ENCODE assay signal across 8 cellular contexts in the genomic region with DNA sequence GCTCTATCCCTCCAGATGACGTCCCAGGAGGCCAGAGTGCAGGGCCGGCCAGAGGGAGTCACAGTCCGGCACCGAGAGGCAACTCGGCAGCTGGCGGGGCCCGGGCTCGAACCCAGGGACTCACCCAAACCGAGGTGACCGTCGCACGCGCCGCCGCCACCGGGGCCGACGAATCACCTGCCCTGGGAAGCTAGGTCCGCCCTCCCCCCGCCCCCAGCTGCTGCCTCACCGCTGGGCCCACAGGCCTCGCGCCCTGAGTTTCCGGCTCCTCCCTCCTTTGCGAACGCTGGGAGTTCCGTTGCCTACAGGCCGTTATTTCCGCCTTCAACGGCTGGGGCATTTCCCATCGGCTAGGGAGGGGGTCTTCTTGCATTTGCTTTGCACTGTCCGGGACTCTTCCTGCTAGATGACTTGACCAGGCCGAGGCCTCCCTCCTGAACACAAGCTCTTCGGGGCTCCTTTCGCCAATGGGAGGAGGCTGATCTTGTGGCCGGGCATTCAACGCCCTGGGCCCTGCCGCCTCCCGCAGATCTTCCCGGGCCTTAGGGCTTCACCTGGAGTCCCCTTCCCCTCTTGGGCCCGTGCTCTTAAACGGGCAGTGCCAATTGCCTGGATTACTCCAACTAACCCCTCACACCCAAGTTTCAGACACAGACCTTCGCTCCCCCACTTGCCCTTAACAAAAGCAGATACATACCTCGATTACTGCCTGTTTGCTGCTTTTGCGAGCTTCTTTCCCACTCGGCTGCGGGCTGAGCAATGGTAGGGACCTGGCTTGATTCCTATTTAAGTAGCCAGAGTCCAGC. TPM values are rescaled to one million over a fixed set of nuclear protein-coding genes. Genes with fewer than 3 reads are reported as not detected.
DNase-seq lines count a peak whose midpoint lies in the region; ATAC-seq and TF ChIP-seq lines count a peak whose summit lies in the region.

TSS of gene SNUPN (minus strand) at position 184 of the 806 bp plus-strand sequence. CDS start 4,674 bp downstream, outside the sequence.

- H3K27me3 ChIP-seq in iPS-18a (ENCODE audit: control insufficient read depth, insufficient read depth, low read length) (no peaks in the 10 kb centered on the region), skeletal muscle tissue (ENCODE audit: control insufficient read depth in 3 of 3, insufficient read depth in 3 of 3, low read length in 3 of 3) (no peaks in the 10 kb centered on the region)

- H3K9ac ChIP-seq in iPS-18a (ENCODE audit: low read length) (peak within 1 kb of the TSS; percentile 95), skeletal muscle tissue (ENCODE audit: low read depth in 1 of 3, low read length in 3 of 3) (peak within 1 kb of the TSS; percentile 94 to 98 (median 97))

- ATAC-seq in GM18520 (IDR thresholded peaks at IDR 0.05; ENCODE audit: unreplicated experiment) (peak; percentile 67), HG03097 (IDR thresholded peaks at IDR 0.05; ENCODE audit: low FRiP score, unreplicated experiment) (peak; percentile 82)

- H3K36me3 ChIP-seq in iPS-18a (ENCODE audit: control insufficient read depth, low read depth, low read length) (no peaks in the 10 kb centered on the region), skeletal muscle tissue (ENCODE audit: control insufficient read depth in 3 of 3, insufficient read depth in 3 of 3, low read length in 3 of 3) (no peaks in the 10 kb centered on the region)

- peak within 1 kb of the TSS; percentile 66 for H3K27ac ChIP-seq in VCaP
- peak within 1 kb of the TSS; percentile 97 for H3K27ac ChIP-seq in iPS-18a (ENCODE audit: low read length)
- peak within 1 kb of the TSS; percentile 93 for H3K27ac ChIP-seq in skeletal muscle tissue (ENCODE audit: low read depth, low read length)

- H3K9me3 ChIP-seq in iPS-18a (ENCODE audit: control insufficient read depth, low read depth, low read length) (no peaks in the 10 kb centered on the region), skeletal muscle tissue (ENCODE audit: control insufficient read depth in 3 of 3, low read length in 3 of 3) (no peaks in the 10 kb centered on the region)

- in situ Hi-C loops in T47D (cut with HindIII; ENCODE audit: low pct_unique_long_range_greater_than_20kb, low sequenced_read_pairs): no loop called here

- H3K4me1 ChIP-seq in iPS-18a (ENCODE audit: control insufficient read depth, low read depth, low read length) (peaks cover 7% of the 10 kb centered on the region), skeletal muscle tissue (ENCODE audit: control insufficient read depth in 3 of 3, insufficient read depth in 3 of 3, low read length in 3 of 3) (peaks cover 2 to 9% (median 7%) of the 10 kb centered on the region in 3 donors)

- DNase-seq in 8988T: peak; percentile 76
- peak; percentile 79 for DNase-seq in NCI-H2196 (lab: John Stamatoyannopoulos, UW; ENCODE audit: unreplicated experiment)
- peak; percentile 90 to 95 for DNase-seq in T47D (ENCODE audit: low read depth in 1 of 2, low spot score in 1 of 2)

- TF ChIP-seq CTCF in VCaP (conservative IDR thresholded peaks at IDR 0.05): no peak

- peak within 1 kb of the TSS; percentile 98 for H3K4me3 ChIP-seq in iPS-18a (ENCODE audit: low read length)
- peak within 1 kb of the TSS; percentile 90 to 96 (median 93) for H3K4me3 ChIP-seq in skeletal muscle tissue (ENCODE audit: low read length in 3 of 3)

RNA-seq across cellular contexts. Expression of gene SNUPN, which starts in this region (rescaled TPM):
- 18.3 TPM for total RNA-seq in skeletal muscle tissue

Comparison
In these comparisons a context has a peak if more than half of its experiments do, and no peak if none do; other contexts are left out.
1. Peak in every context shown above with its lines: DNase-seq, ATAC-seq, H3K4me3 ChIP-seq and H3K27ac ChIP-seq.